8 cellular contexts compared by ENCODE assay signal in genomic region chr10:86261933-86262665, GRCh38.
DNase-seq lines count a peak whose midpoint lies in the region; ATAC-seq lines count a peak whose summit lies in the region.

No MANE protein-coding gene starts in this region.

- H3K36me3 Mint-ChIP-seq in stimulated activated naive B cell treated with anti-CD40 and anti-IgM and Interleukin-4, amounts not matched to agents 10 μg/mL and 1 μg/mL and 100 μg/mL, for 72 hours = no peaks in the 10 kb centered on the region

- ATAC-seq in HG02759 (IDR thresholded peaks at IDR 0.05; ENCODE audit: unreplicated experiment) = peak; percentile 82
- peak; percentile 80 to 88 for ATAC-seq in stimulated activated naive B cell treated with anti-CD40 and anti-IgM and Interleukin-4, amounts not matched to agents 10 μg/mL and 1 μg/mL and 100 μg/mL, for 72 hours (replicated peaks)

- H3K27me3 ChIP-seq in MG63 = no peaks in the 10 kb centered on the region

- H3K27me3 Mint-ChIP-seq in stimulated activated naive B cell treated with anti-CD40 and anti-IgM and Interleukin-4, amounts not matched to agents 10 μg/mL and 1 μg/mL and 100 μg/mL, for 72 hours = peaks cover 35 to 59% of the 10 kb centered on the region in 2 donors

- no peak overlapping the region for H3K4me3 ChIP-seq in MG63

- H3K4me1 Mint-ChIP-seq in stimulated activated naive B cell treated with anti-CD40 and anti-IgM and Interleukin-4, amounts not matched to agents 10 μg/mL and 1 μg/mL and 100 μg/mL, for 72 hours = no peaks in the 10 kb centered on the region

- DNase-seq in stimulated activated CD4-positive, alpha-beta T cell treated with anti-CD3 and anti-CD28 coated beads, Interleukin-1b, Interleukin-23, amount 100 ng/mL, for 48 hours = peak; percentile 22
- no peak for DNase-seq in stimulated activated CD4-positive, alpha-beta T cell treated with anti-CD3 and anti-CD28 coated beads, Interleukin-4, amount 100 ng/mL, for 1 hour
- DNase-seq in NOMO-1 treated with DMSO at 0.1 percent for 48 hours (lab: John Stamatoyannopoulos, UW; ENCODE audit: unreplicated experiment) = peak; percentile 54
- peak; percentile 12 for DNase-seq in glomerular visceral epithelial cell (ENCODE audit: extremely low spot score)
- DNase-seq in stimulated activated naive B cell treated with anti-CD40 and anti-IgM and Interleukin-4, amounts not matched to agents 10 μg/mL and 1 μg/mL and 100 μg/mL, for 72 hours = peak; percentile 16
- no peak for DNase-seq in MG63
- DNase-seq in GM19238 (ENCODE audit: insufficient read length, low spot score) = no peak

- no peak overlapping the region for H3K4me3 Mint-ChIP-seq in stimulated activated naive B cell treated with anti-CD40 and anti-IgM and Interleukin-4, amounts not matched to agents 10 μg/mL and 1 μg/mL and 100 μg/mL, for 72 hours

- no peak overlapping the region for H3K27ac Mint-ChIP-seq in stimulated activated naive B cell treated with anti-CD40 and anti-IgM and Interleukin-4, amounts not matched to agents 10 μg/mL and 1 μg/mL and 100 μg/mL, for 72 hours

- no peaks in the 10 kb centered on the region for H3K36me3 ChIP-seq in MG63

- H3K9me3 ChIP-seq in MG63 = no peaks in the 10 kb centered on the region

- peaks cover 0 to 3% of the 10 kb centered on the region in 2 donors for H3K9me3 Mint-ChIP-seq in stimulated activated naive B cell treated with anti-CD40 and anti-IgM and Interleukin-4, amounts not matched to agents 10 μg/mL and 1 μg/mL and 100 μg/mL, for 72 hours

Comparison
In these comparisons a context has a peak if more than half of its experiments do, and no peak if none do; other contexts are left out.
1. DNase-seq: peak in stimulated activated CD4-positive, alpha-beta T cell treated with anti-CD3 and anti-CD28 coated beads, Interleukin-1b, Interleukin-23, amount 100 ng/mL, for 48 hours (single experiment), NOMO-1 treated with DMSO at 0.1 percent for 48 hours (single experiment), glomerular visceral epithelial cell (single experiment) and stimulated activated naive B cell treated with anti-CD40 and anti-IgM and Interleukin-4, amounts not matched to agents 10 μg/mL and 1 μg/mL and 100 μg/mL, for 72 hours (single experiment); none in stimulated activated CD4-positive, alpha-beta T cell treated with anti-CD3 and anti-CD28 coated beads, Interleukin-4, amount 100 ng/mL, for 1 hour (single experiment), MG63 (single experiment) and GM19238 (single experiment).